ENCODE assay signal across 12 cellular contexts in the genomic region with DNA sequence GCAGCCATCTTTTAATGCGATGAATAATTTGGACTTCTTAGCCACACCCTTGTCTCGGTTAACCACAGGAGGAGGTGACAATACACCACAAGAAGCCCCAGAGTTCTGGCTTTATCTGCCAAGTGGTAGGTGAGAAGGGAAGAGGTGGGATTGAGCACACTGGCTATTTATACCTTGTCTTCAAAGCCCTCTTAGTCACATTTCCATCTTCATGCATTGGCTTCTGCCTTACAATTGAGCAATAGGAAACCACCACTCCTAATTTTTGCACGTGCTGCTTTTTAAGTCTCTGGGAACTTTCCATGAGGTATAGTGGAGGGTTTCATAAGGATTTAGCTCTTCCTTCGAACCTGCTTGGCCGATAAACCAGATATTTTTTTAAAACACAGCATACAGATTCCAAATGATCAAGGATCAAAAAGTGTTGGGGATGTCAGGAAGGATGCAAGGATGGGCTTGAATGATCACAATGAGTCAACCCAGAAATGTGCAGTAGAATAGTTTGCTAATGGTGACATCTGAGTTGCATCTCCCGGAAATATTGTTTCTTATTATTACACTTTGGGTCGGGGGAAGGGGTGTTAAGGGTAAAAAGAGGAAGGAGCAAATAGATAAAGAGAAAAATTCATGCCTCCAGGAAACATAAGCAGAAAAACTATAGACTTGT. TPM values are rescaled to one million over a fixed set of nuclear protein-coding genes. Genes with fewer than 3 reads are reported as not detected.
DNase-seq lines count a peak whose midpoint lies in the region; ATAC-seq and TF ChIP-seq lines count a peak whose summit lies in the region.
"Had no signal": no experiment of that assay in that cellular context is flagged by ENCODE, and none has a peak within 500 bp of the region (broad histone marks: within the 10 kb centered on the region; RNA-seq: fewer than 3 reads in every experiment).

No MANE protein-coding gene starts in this region.

- H3K4me1 ChIP-seq in HEK293 (ENCODE audit: control insufficient read depth, insufficient read depth, low read length) = no peaks in the 10 kb centered on the region
- no peaks in the 10 kb centered on the region for H3K4me1 ChIP-seq in RWPE2 (ENCODE audit: insufficient read depth, poor library complexity, severe bottlenecking)

- CTCF ChIA-PET in HEK293 (lab: Yijun Ruan, JAX) = interaction anchor here (0.6 to 0.7 kb wide), 2 partner anchors 14 to 1887 kb away, joined by 3 read pairs; no protein-coding TSS in a partner anchor

- ATAC-seq in RWPE2 (ENCODE audit: low read depth) = peak; percentile 37; the same call in 1 of the 3 replicates
- ATAC-seq: naive thymus-derived CD4-positive, alpha-beta T cell had no signal

- H3K27me3 ChIP-seq in RWPE2 (ENCODE audit: insufficient read depth, poor library complexity, severe bottlenecking) (no peaks in the 10 kb centered on the region), brain microvascular endothelial cell (replicated peaks) (no peaks in the 10 kb centered on the region), MG63 (peaks cover 3% of the 10 kb centered on the region; the same call in 1 of the 2 replicates)

- TF ChIP-seq CTCF in HEK293 (tag by site-specific recombination; IDR thresholded peaks at IDR 0.05) (no peak), RWPE2 (IDR thresholded peaks at IDR 0.05; ENCODE audit: poor library complexity, severe bottlenecking) (no peak), fibroblast of mammary gland (conservative IDR thresholded peaks at IDR 0.05; ENCODE audit: control insufficient read depth, insufficient read depth, low read depth, low read length) (no peak), brain microvascular endothelial cell (IDR thresholded peaks at IDR 0.05; ENCODE audit: low read depth, low read length, missing control alignments) (no peak)

- H3K27ac ChIP-seq in HEK293 (ENCODE audit: extremely low read depth, low read depth, low read length) (no peak overlapping the region), RWPE2 (ENCODE audit: poor library complexity, severe bottlenecking) (no peak overlapping the region), brain microvascular endothelial cell (no peak overlapping the region)

- DNase-seq in GDM1 (lab: John Stamatoyannopoulos, UW) = peak; percentile 12
- DNase-seq in RWPE2 (ENCODE audit: low spot score) = no peak
- DNase-seq in fibroblast of mammary gland (ENCODE audit: low read depth) = peak; percentile 34
- no peak for DNase-seq in brain microvascular endothelial cell
- DNase-seq in NCI-H1436 (lab: John Stamatoyannopoulos, UW) = no peak
- DNase-seq in iPS-NIHi11 (ENCODE audit: low spot score) = no peak
- DNase-seq in MG63 = no peak
- DNase-seq: activated effector memory CD4-positive, alpha-beta T cell treated with anti-CD3 and anti-CD28 coated beads, Interleukin-2, amount 50 U/mL, for 16 hours; DMS79; Right ventricle myocardium superior had no signal

- H3K4me3 ChIP-seq in HEK293 (ENCODE audit: low read depth, low read length) (no peak overlapping the region), RWPE2 (ENCODE audit: severe bottlenecking) (no peak overlapping the region), fibroblast of mammary gland (ENCODE audit: control insufficient read depth, low read depth, low read length) (no peak overlapping the region), brain microvascular endothelial cell (ENCODE audit: low read depth, low read length) (no peak overlapping the region), MG63 (no peak overlapping the region)

- POLR2A ChIA-PET in HEK293 (lab: Yijun Ruan, JAX) = no interaction called here

- in situ Hi-C loops in brain microvascular endothelial cell (cut with HindIII; ENCODE audit: low pct_ligation_motif_present, low sequenced_read_pairs) = no loop called here

- H3K36me3 ChIP-seq in HEK293 (ENCODE audit: control insufficient read depth in 2 of 2, insufficient read depth in 1 of 2, low read length in 2 of 2) (no peaks in the 10 kb centered on the region), RWPE2 (ENCODE audit: low read depth) (no peaks in the 10 kb centered on the region), brain microvascular endothelial cell (replicated peaks) (no peaks in the 10 kb centered on the region), MG63 (no peaks in the 10 kb centered on the region)

- H3K9me3 ChIP-seq in HEK293 (ENCODE audit: control insufficient read depth, insufficient read depth, low read depth, low read length) (no peaks in the 10 kb centered on the region), RWPE2 (ENCODE audit: severe bottlenecking) (no peaks in the 10 kb centered on the region), MG63 (no peaks in the 10 kb centered on the region)

TF ChIP-seq in HEK293, 187 proteins besides CTCF, POLR2A, EP300 and RAD21:
- TF ChIP-seq, protein P1, sequence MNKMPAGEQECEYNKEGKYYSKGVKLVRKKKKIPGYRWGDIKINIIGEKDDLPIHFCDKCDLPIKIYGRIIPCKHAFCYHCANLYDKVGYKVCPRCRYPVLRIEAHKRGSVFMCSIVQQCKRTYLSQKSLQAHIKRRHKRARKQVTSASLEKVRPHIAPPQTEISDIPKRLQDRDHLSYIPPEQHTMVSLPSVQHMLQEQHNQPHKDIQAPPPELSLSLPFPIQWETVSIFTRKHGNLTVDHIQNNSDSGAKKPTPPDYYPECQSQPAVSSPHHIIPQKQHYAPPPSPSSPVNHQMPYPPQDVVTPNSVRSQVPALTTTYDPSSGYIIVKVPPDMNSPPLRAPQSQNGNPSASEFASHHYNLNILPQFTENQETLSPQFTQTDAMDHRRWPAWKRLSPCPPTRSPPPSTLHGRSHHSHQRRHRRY (tag by site-specific recombination; IDR thresholded peaks at IDR 0.05) = no peak
- 0 out of 2 replicates have a peak, but pooled peaks have one; percentile 20 for TF ChIP-seq ZBTB17 (tag by site-specific recombination; IDR thresholded peaks at IDR 0.05)

RNA-seq across cellular contexts. Expression of a gene that starts 25.5 kb away (rescaled TPM):
- total RNA-seq in MG63 (2014; rRNA removed; shearing (Covaris generic); ENCODE audit: low replicate concordance) = not detected in 2 replicates
- total RNA-seq: Right ventricle myocardium superior had no signal

Comparison
In these comparisons a context has a peak if more than half of its experiments do, and no peak if none do; other contexts are left out.
1. DNase-seq: peak in GDM1 (single experiment) and fibroblast of mammary gland (single experiment); none in RWPE2 (single experiment), brain microvascular endothelial cell (single experiment), NCI-H1436 (single experiment), iPS-NIHi11 (single experiment) and MG63 (single experiment).